Comparison of ENCODE assay signal across 21 cellular contexts in the genomic region with DNA sequence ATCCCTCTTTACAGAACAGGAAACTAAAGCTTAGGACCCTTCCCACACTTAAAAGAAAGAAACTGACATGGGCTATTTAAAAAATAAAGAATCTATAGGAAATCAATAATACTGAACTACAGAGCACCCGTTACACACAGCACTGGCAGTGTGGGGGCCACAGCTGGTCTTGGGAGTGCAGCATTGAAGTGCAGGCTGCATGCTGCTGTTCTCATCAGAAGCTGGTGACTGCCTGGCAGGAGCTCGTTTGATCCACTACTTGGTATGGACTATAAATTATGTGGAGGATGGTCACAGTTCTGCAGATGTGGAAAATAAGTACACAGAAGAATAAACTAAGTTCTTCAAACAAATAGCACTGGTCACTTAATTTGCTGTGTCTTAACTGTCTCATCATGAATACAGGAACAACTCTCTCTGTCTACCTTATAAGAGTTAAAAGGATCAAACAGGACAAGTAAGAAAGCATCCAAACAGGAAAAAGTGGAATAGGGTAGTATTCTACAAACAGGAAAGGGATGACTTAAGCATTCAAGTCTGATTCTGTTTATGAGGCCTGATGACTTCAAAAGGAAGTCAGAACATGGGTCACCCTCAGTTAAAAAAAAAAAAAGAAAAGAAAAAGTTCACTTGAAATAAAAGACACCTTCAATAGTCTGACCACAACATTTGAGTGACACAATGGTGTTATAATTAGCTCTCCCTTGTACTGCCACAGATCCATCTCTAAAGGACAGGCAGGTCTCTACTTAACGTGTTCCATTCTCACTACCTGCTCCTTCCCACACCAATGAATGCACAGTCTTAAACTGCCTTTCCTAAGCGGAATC. TPM values are rescaled to one million over a fixed set of nuclear protein-coding genes. Genes with fewer than 3 reads are reported as not detected.
DNase-seq lines count a peak whose midpoint lies in the region; ATAC-seq and TF ChIP-seq lines count a peak whose summit lies in the region.
"Had no signal": no experiment of that assay in that cellular context is flagged by ENCODE, and none has a peak within 500 bp of the region (broad histone marks: within the 10 kb centered on the region; RNA-seq: fewer than 3 reads in every experiment).

No MANE protein-coding gene starts in this region.

- H3F3A ChIP-seq in MM.1S (ENCODE audit: insufficient read depth, low read length): peaks cover 25% of the 10 kb centered on the region

- peaks cover 98% of the 10 kb centered on the region for H3K79me2 ChIP-seq in MM.1S (ENCODE audit: low read length)

- H3K4me1 ChIP-seq in MM.1S (ENCODE audit: low read length): peaks cover 68% of the 10 kb centered on the region
- H3K4me1 ChIP-seq: neural progenitor cell had no signal

- peak; percentile 92 for DNase-seq in MM.1S
- peak; percentile 27 for DNase-seq in glutamatergic neuron
- peak; percentile 55 for DNase-seq in pons (ENCODE audit: low spot score)
- DNase-seq in LoVo (ENCODE audit: low spot score): no peak
- DNase-seq in immature natural killer cell: no peak
- DNase-seq in NOMO-1 treated with dmso at 0.1 percent for 144 hours (lab: John Stamatoyannopoulos, UW; ENCODE audit: unreplicated experiment): no peak
- DNase-seq in activated T-cell treated with anti-CD3 and anti-CD28 coated beads, Interleukin-2, amount 50 U/mL, for 4 hours: no peak
- DNase-seq: activated CD4-positive, alpha-beta memory T cell treated with anti-CD3 and anti-CD28 coated beads, Interleukin-2, amount 10 ng/mL, durations not matched to agents 7 days and 5 days; activated naive CD4-positive, alpha-beta T cell treated with anti-CD3 and anti-CD28 coated beads for 36 hours; CD4-positive, alpha-beta memory T cell; DMS79 treated with DMSO at 0.1 percent for 48 hours; NCI-H1417 treated with DMSO at 0.1 percent for 48 hours; NCI-H524 treated with DMSO at 0.1 percent for 48 hours; stimulated activated CD4-positive, alpha-beta T cell treated with anti-CD3 and anti-CD28 coated beads, Interleukin-12 subunit alpha, Interleukin-12 subunit beta, amount 100 ng/mL, for 4 hours; stimulated activated CD8-positive, alpha-beta memory T cell treated with anti-CD3 and anti-CD28 coated beads, Interleukin-4, amount 100 ng/mL, for 48 hours had no signal

- H3K4me1 Mint-ChIP-seq in glutamatergic neuron (ENCODE audit: low read depth, unreplicated experiment) (peaks cover 20% of the 10 kb centered on the region), immature natural killer cell (no peaks in the 10 kb centered on the region)
- H3K4me1 Mint-ChIP-seq in activated T-cell treated with anti-CD3 and anti-CD28 coated beads, Interleukin-2, amount 50 U/mL, for 4 hours (ENCODE audit: low read depth): no peaks in the 10 kb centered on the region
- H3K4me1 Mint-ChIP-seq: activated CD4-positive, alpha-beta memory T cell treated with anti-CD3 and anti-CD28 coated beads, Interleukin-2, amount 10 ng/mL, durations not matched to agents 7 days and 5 days; CD4-positive, alpha-beta memory T cell had no signal

- peak; percentile 38 for ATAC-seq in GM18868 (IDR thresholded peaks at IDR 0.05; ENCODE audit: unreplicated experiment)
- no peak for ATAC-seq in activated T-cell treated with anti-CD3 and anti-CD28 coated beads, Interleukin-2, amount 50 U/mL, for 4 hours
- ATAC-seq: WTC11 had no signal

- H3K4me3 Mint-ChIP-seq in glutamatergic neuron (ENCODE audit: unreplicated experiment): no peak overlapping the region
- no peak overlapping the region for H3K4me3 Mint-ChIP-seq in immature natural killer cell
- H3K4me3 Mint-ChIP-seq in activated T-cell treated with anti-CD3 and anti-CD28 coated beads, Interleukin-2, amount 50 U/mL, for 4 hours: no peak overlapping the region
- H3K4me3 Mint-ChIP-seq: activated CD4-positive, alpha-beta memory T cell treated with anti-CD3 and anti-CD28 coated beads, Interleukin-2, amount 10 ng/mL, durations not matched to agents 7 days and 5 days; activated naive CD4-positive, alpha-beta T cell treated with anti-CD3 and anti-CD28 coated beads for 36 hours; CD4-positive, alpha-beta memory T cell; mesothelial cell of epicardium; neural progenitor cell; T-helper 2 cell treated with Interferon-gamma antibody and Interleukin-4, amounts not matched to agents 5 μg/mL and 100 μg/mL, for 36 hours; WTC11 had no signal

- no peaks in the 10 kb centered on the region for H4K20me1 ChIP-seq in MM.1S (ENCODE audit: insufficient read depth, low read length)

- H3K9ac ChIP-seq in MM.1S (ENCODE audit: low read length): no peak overlapping the region
- H3K9ac ChIP-seq: neural progenitor cell had no signal

- H3K36me3 ChIP-seq in MM.1S (replicated peaks; ENCODE audit: insufficient read depth, low read length): no peaks in the 10 kb centered on the region
- H3K36me3 ChIP-seq: neural progenitor cell, suprapubic skin had no signal

- peaks cover 2% of the 10 kb centered on the region for H3K27me3 Mint-ChIP-seq in glutamatergic neuron (ENCODE audit: unreplicated experiment)
- H3K27me3 Mint-ChIP-seq in immature natural killer cell (ENCODE audit: low read depth in 3 of 3): peaks cover 4 to 9% (median 4%) of the 10 kb centered on the region in 3 donors
- peaks cover 11% of the 10 kb centered on the region for H3K27me3 Mint-ChIP-seq in activated T-cell treated with anti-CD3 and anti-CD28 coated beads, Interleukin-2, amount 50 U/mL, for 4 hours (ENCODE audit: low read depth)

- no peaks in the 10 kb centered on the region for H3K9me2 ChIP-seq in MM.1S (replicated peaks; ENCODE audit: insufficient read depth, low read length)

- H3K36me3 Mint-ChIP-seq in glutamatergic neuron (ENCODE audit: unreplicated experiment) (no peaks in the 10 kb centered on the region), immature natural killer cell (no peaks in the 10 kb centered on the region)
- H3K36me3 Mint-ChIP-seq in activated T-cell treated with anti-CD3 and anti-CD28 coated beads, Interleukin-2, amount 50 U/mL, for 4 hours (ENCODE audit: insufficient read depth): no peaks in the 10 kb centered on the region
- H3K36me3 Mint-ChIP-seq: CD4-positive, alpha-beta memory T cell; mesothelial cell of epicardium; neural progenitor cell; WTC11 had no signal

- H3K9me3 Mint-ChIP-seq in glutamatergic neuron (ENCODE audit: unreplicated experiment) (no peaks in the 10 kb centered on the region), immature natural killer cell (peaks cover 0 to 2% (median 0%) of the 10 kb centered on the region in 6 donors)
- no peaks in the 10 kb centered on the region for H3K9me3 Mint-ChIP-seq in activated T-cell treated with anti-CD3 and anti-CD28 coated beads, Interleukin-2, amount 50 U/mL, for 4 hours
- H3K9me3 Mint-ChIP-seq: activated CD4-positive, alpha-beta memory T cell treated with anti-CD3 and anti-CD28 coated beads, Interleukin-2, amount 10 ng/mL, durations not matched to agents 7 days and 5 days; activated naive CD4-positive, alpha-beta T cell treated with anti-CD3 and anti-CD28 coated beads for 36 hours; CD4-positive, alpha-beta memory T cell; mesothelial cell of epicardium; neural progenitor cell; T-helper 2 cell treated with Interferon-gamma antibody and Interleukin-4, amounts not matched to agents 5 μg/mL and 100 μg/mL, for 36 hours; WTC11 had no signal

- H3K4me3 ChIP-seq in MM.1S (ENCODE audit: low read length): peak overlapping the region; percentile 12
- H3K4me3 ChIP-seq: neural progenitor cell, suprapubic skin had no signal

- H3K9me3 ChIP-seq in MM.1S (replicated peaks; ENCODE audit: insufficient read depth, low read length): no peaks in the 10 kb centered on the region
- H3K9me3 ChIP-seq: suprapubic skin had no signal

- peak overlapping the region; percentile 51 for H3K27ac ChIP-seq in MM.1S (ENCODE audit: low read length)
- H3K27ac ChIP-seq: neural progenitor cell, suprapubic skin had no signal

- 0 out of 2 replicates have a peak overlapping the region, but pooled peaks have one; percentile 1 for H2AFZ ChIP-seq in MM.1S (ENCODE audit: low read length)
- H2AFZ ChIP-seq: neural progenitor cell had no signal

- TF ChIP-seq CTCF in MM.1S (IDR thresholded peaks at IDR 0.05; ENCODE audit: low read length) (no peak), glutamatergic neuron (IDR thresholded peaks at IDR 0.05; ENCODE audit: partially characterized antibody, unreplicated experiment) (no peak)

- no peaks in the 10 kb centered on the region for H3K27me3 ChIP-seq in MM.1S (replicated peaks; ENCODE audit: insufficient read depth, low read length)
- H3K27me3 ChIP-seq: neural progenitor cell, suprapubic skin had no signal

- H3K27ac Mint-ChIP-seq in glutamatergic neuron (ENCODE audit: unreplicated experiment) (no peak overlapping the region), immature natural killer cell (no peak overlapping the region)
- H3K27ac Mint-ChIP-seq: activated CD4-positive, alpha-beta memory T cell treated with anti-CD3 and anti-CD28 coated beads, Interleukin-2, amount 10 ng/mL, durations not matched to agents 7 days and 5 days; activated naive CD4-positive, alpha-beta T cell treated with anti-CD3 and anti-CD28 coated beads for 36 hours; CD4-positive, alpha-beta memory T cell; mesothelial cell of epicardium; neural progenitor cell; T-helper 2 cell treated with Interferon-gamma antibody and Interleukin-4, amounts not matched to agents 5 μg/mL and 100 μg/mL, for 36 hours; WTC11 had no signal

- H3K4me2 ChIP-seq in MM.1S (ENCODE audit: low read depth, low read length): peak overlapping the region; percentile 83
- H3K4me2 ChIP-seq: neural progenitor cell had no signal

RNA-seq across cellular contexts. Expression of gene DOCK4, which starts 21.0 kb away (rescaled TPM):
- 60.3 TPM for total RNA-seq in glutamatergic neuron (ENCODE audit: unreplicated experiment)
- under 1 TPM in 1 of 3 donors, not detected in 2; 0.18 TPM for polyA plus RNA-seq in immature natural killer cell
- total RNA-seq in activated T-cell treated with anti-CD3 and anti-CD28 coated beads, Interleukin-2, amount 50 U/mL, for 4 hours: 1 to 10 TPM; 1.1 to 2.1 (median 2.1) TPM

RNA-seq across cellular contexts. Expression of gene ZNF277, which starts 21.3 kb away (rescaled TPM):
- 27.0 TPM for total RNA-seq in glutamatergic neuron (ENCODE audit: unreplicated experiment)
- polyA plus RNA-seq in immature natural killer cell: 10 to 100 TPM in 2 of 3 donors, 1 to 10 TPM in 1; 8.3 to 17.7 (median 15.5) TPM
- total RNA-seq in activated T-cell treated with anti-CD3 and anti-CD28 coated beads, Interleukin-2, amount 50 U/mL, for 4 hours: 10 to 100 TPM; 11.3 to 13.9 (median 13.0) TPM

Comparison
In these comparisons a context has a peak if more than half of its experiments do, and no peak if none do; other contexts are left out.
1. DNase-seq: peak in MM.1S (single experiment), glutamatergic neuron (single experiment) and pons (single experiment); none in LoVo (single experiment), immature natural killer cell (0 of 3), NOMO-1 treated with dmso at 0.1 percent for 144 hours (single experiment) and activated T-cell treated with anti-CD3 and anti-CD28 coated beads, Interleukin-2, amount 50 U/mL, for 4 hours (single experiment).
2. RNA of gene DOCK4, which starts 21.0 kb away (total RNA-seq): 60.3 TPM in glutamatergic neuron (single experiment); 1.1 to 2.1 TPM in activated T-cell treated with anti-CD3 and anti-CD28 coated beads, Interleukin-2, amount 50 U/mL, for 4 hours; every median in the first group is over 10 times any median in the second.